ENCODE assay signal across 27 cellular contexts in the genomic region with DNA sequence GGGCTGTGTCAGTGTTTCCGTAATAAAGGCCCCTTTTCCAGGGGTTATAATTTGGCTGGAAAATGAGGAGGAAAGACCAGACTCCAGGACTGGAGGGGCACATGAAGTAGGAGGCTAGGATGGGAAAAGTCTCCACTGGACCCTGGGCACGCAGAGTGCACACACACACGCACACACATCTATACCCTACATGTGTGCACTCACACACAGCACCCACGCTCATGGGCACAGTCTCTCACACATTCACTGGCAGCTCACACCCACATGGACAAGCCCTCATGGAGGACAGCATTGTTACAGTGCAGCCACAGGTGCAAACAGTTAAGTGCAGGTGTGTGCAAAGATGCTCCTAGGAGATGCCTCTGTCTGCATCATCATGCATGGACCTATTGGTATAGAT. TPM values are rescaled to one million over a fixed set of nuclear protein-coding genes. Genes with fewer than 3 reads are reported as not detected.
"Had no signal": no experiment of that assay in that cellular context is flagged by ENCODE, and none has a peak within 500 bp of the region (broad histone marks: within the 10 kb centered on the region; RNA-seq: fewer than 3 reads in every experiment).

No MANE protein-coding gene starts in this region.

- H3K4me1 ChIP-seq: adrenal gland, ascending aorta, foreskin keratinocyte, lower lobe of right lung, right lobe of liver, testis, uterus had no signal

- H3K4me1 Mint-ChIP-seq: immature natural killer cell had no signal

- H3K27ac ChIP-seq: adrenal gland, ascending aorta, brain microvascular endothelial cell, foreskin keratinocyte, hepatocyte, lower lobe of right lung, right lobe of liver, skin epidermis, testis, uterus, WERI-Rb-1 had no signal

- H3K9me3 Mint-ChIP-seq: activated T-helper 17 cell treated with anti-CD3 and anti-CD28 coated beads, Interleukin-2, amount 50 U/mL, for 72 hours; immature natural killer cell; naive B cell; neural crest cell had no signal

- H3K36me3 Mint-ChIP-seq: naive B cell had no signal

- H3K4me3 Mint-ChIP-seq: activated T-helper 17 cell treated with anti-CD3 and anti-CD28 coated beads, Interleukin-2, amount 50 U/mL, for 72 hours; immature natural killer cell; naive B cell; neural crest cell had no signal

- H3K27ac Mint-ChIP-seq: activated T-helper 17 cell treated with anti-CD3 and anti-CD28 coated beads, Interleukin-2, amount 50 U/mL, for 72 hours; immature natural killer cell had no signal

- H3K27me3 ChIP-seq: ascending aorta, brain microvascular endothelial cell, right lobe of liver, testis, uterus had no signal

- H3K4me2 ChIP-seq: hepatocyte had no signal

- H3K36me3 ChIP-seq: adrenal gland, ascending aorta, brain microvascular endothelial cell, lower lobe of right lung, right lobe of liver, uterus, WERI-Rb-1 had no signal

- H2AFZ ChIP-seq: hepatocyte had no signal

- H3K79me2 ChIP-seq: hepatocyte had no signal

- H3K9me3 ChIP-seq: adrenal gland, ascending aorta, lower lobe of right lung, right lobe of liver, testis, uterus had no signal

- H3K4me3 ChIP-seq: adrenal gland, ascending aorta, hepatocyte, lower lobe of right lung, right lobe of liver, skin epidermis, testis, uterus had no signal

- H3K27me3 Mint-ChIP-seq: activated T-helper 17 cell treated with anti-CD3 and anti-CD28 coated beads, Interleukin-2, amount 50 U/mL, for 72 hours had no signal

- DNase-seq: activated CD4-positive, alpha-beta T cell treated with anti-CD3 and anti-CD28 coated beads, Interleukin-2, amount 50 U/mL, for 4 hours; activated CD4-positive, CD25-positive, alpha-beta regulatory T cell treated with anti-CD3 and anti-CD28 coated beads, Interleukin-2, amount 50 U/mL, for 72 hours; adrenal gland; brain microvascular endothelial cell; central memory CD4-positive, alpha-beta T cell; dermis blood vessel endothelial cell; effector CD8-positive, alpha-beta T cell; foreskin keratinocyte; glutamatergic neuron; immature natural killer cell; lower lobe of right lung; mesendoderm; naive B cell; occipital lobe; right lobe of liver; stimulated activated CD4-positive, alpha-beta T cell treated with anti-CD3 and anti-CD28 coated beads, Interleukin-1b, Interleukin-23, amount 100 ng/mL, for 48 hours; SW 1271; testis; trophoblast cell; uterus; WERI-Rb-1 had no signal

- ATAC-seq: activated T-helper 17 cell treated with anti-CD3 and anti-CD28 coated beads, Interleukin-2, amount 50 U/mL, for 72 hours; foreskin keratinocyte; left lobe of liver; lower lobe of right lung; right lobe of liver had no signal

RNA-seq across cellular contexts. Expression of a gene that starts 9.0 kb away (rescaled TPM):
- total RNA-seq: dermis blood vessel endothelial cell, foreskin keratinocyte had no signal
